9 cellular contexts compared by ENCODE assay signal in genomic region chr2:71995067-71995665, GRCh38.
DNase-seq lines count a peak whose midpoint lies in the region; ATAC-seq and TF ChIP-seq lines count a peak whose summit lies in the region.
"Had no signal": no experiment of that assay in that cellular context is flagged by ENCODE, and none has a peak within 500 bp of the region (broad histone marks: within the 10 kb centered on the region; RNA-seq: fewer than 3 reads in every experiment).

No MANE protein-coding gene starts in this region.

- DNase-seq in DMS 273 treated with DMSO at 0.1 percent for 48 hours (lab: John Stamatoyannopoulos, UW) (peak; percentile 65), M059J (ENCODE audit: low read depth) (peak; percentile 61), ascending aorta (ENCODE audit: low spot score in 2 of 2) (no peak), mesenchymal stem cell (peak; percentile 7), amygdala (lab: John Stamatoyannopoulos, UW) (no peak), NCI-H1417 treated with DMSO at 0.1 percent for 48 hours (lab: John Stamatoyannopoulos, UW) (no peak)
- DNase-seq: activated effector memory CD4-positive, alpha-beta T cell treated with anti-CD3 and anti-CD28 coated beads, Interleukin-2, amount 50 U/mL, for 16 hours had no signal

- H3K9ac ChIP-seq in mesenchymal stem cell (ENCODE audit: low read length): no peak overlapping the region

- H3K79me1 ChIP-seq in mesenchymal stem cell (replicated peaks; ENCODE audit: low read length, poor library complexity, severe bottlenecking): no peaks in the 10 kb centered on the region

- H3K4me1 ChIP-seq in ascending aorta: no peaks in the 10 kb centered on the region
- H3K4me1 ChIP-seq in mesenchymal stem cell (ENCODE audit: control insufficient read depth, insufficient read depth, low read depth, low read length): no peaks in the 10 kb centered on the region

- no peak overlapping the region for H4K91ac ChIP-seq in mesenchymal stem cell (ENCODE audit: low read length)

- WGBS in mesenchymal stem cell: 100% methylated on average over 1 of the region's 3 CpGs

- no peak overlapping the region for H3K14ac ChIP-seq in mesenchymal stem cell (ENCODE audit: low read length in 2 of 2)

- no peak overlapping the region for H2AK5ac ChIP-seq in mesenchymal stem cell (ENCODE audit: low read length, severe bottlenecking)

- no peak overlapping the region for H2BK120ac ChIP-seq in mesenchymal stem cell (ENCODE audit: low read depth, low read length)

- no peak for ATAC-seq in GM21360 (IDR thresholded peaks at IDR 0.05; ENCODE audit: unreplicated experiment)
- no peak for ATAC-seq in HG02571 (IDR thresholded peaks at IDR 0.05; ENCODE audit: unreplicated experiment)

- H3K27ac ChIP-seq in ascending aorta (no peak overlapping the region), mesenchymal stem cell (ENCODE audit: low read length, poor library complexity, severe bottlenecking) (no peak overlapping the region)

- H2BK12ac ChIP-seq in mesenchymal stem cell (ENCODE audit: low read length in 2 of 2): no peak overlapping the region

- no peak overlapping the region for H3K4ac ChIP-seq in mesenchymal stem cell (ENCODE audit: low read depth in 1 of 2, low read length in 2 of 2)

- intact Hi-C loops in ascending aorta (cut with DNase I): loop anchor here (2.0 to 10.0 kb wide), 5 partner anchors 70 to 448 kb away; no protein-coding TSS in a partner anchor

- H3K18ac ChIP-seq in mesenchymal stem cell (ENCODE audit: low read depth in 1 of 2, low read length in 2 of 2): no peak overlapping the region

- TF ChIP-seq CTCF in ascending aorta (IDR thresholded peaks at IDR 0.05): peak in 2 of 3 experiments; percentile 31 to 57

- no peak overlapping the region for H4K8ac ChIP-seq in mesenchymal stem cell (ENCODE audit: low read length)

- H3K36me3 ChIP-seq in ascending aorta: no peaks in the 10 kb centered on the region
- no peaks in the 10 kb centered on the region for H3K36me3 ChIP-seq in mesenchymal stem cell (ENCODE audit: control insufficient read depth in 1 of 2, insufficient read depth in 2 of 2, low read depth in 1 of 2, low read length in 2 of 2)

- no peak overlapping the region for H2AFZ ChIP-seq in mesenchymal stem cell (ENCODE audit: low read depth, low read length)

- no peak overlapping the region for H2BK15ac ChIP-seq in mesenchymal stem cell (ENCODE audit: low read depth, poor library complexity, severe bottlenecking)

- no peaks in the 10 kb centered on the region for H3K9me3 ChIP-seq in ascending aorta
- no peaks in the 10 kb centered on the region for H3K9me3 ChIP-seq in mesenchymal stem cell (ENCODE audit: control insufficient read depth, low read length)

- H3K4me2 ChIP-seq in mesenchymal stem cell (ENCODE audit: low read length, poor library complexity, severe bottlenecking): no peak overlapping the region

- H3K4me3 ChIP-seq in ascending aorta: no peak overlapping the region
- H3K4me3 ChIP-seq in mesenchymal stem cell (ENCODE audit: insufficient read depth in 1 of 2, low read depth in 1 of 2, low read length in 2 of 2): no peak overlapping the region

- H2BK5ac ChIP-seq in mesenchymal stem cell (ENCODE audit: low read depth, low read length, poor library complexity, severe bottlenecking): no peak overlapping the region

- H3K23ac ChIP-seq in mesenchymal stem cell (ENCODE audit: low read length in 2 of 2): no peak overlapping the region

- H3K27me3 ChIP-seq in ascending aorta: no peaks in the 10 kb centered on the region
- peaks cover 0 to 51% of the 10 kb centered on the region in 2 experiments for H3K27me3 ChIP-seq in mesenchymal stem cell (ENCODE audit: control insufficient read depth in 1 of 2, insufficient read depth in 1 of 2, low read length in 2 of 2)

Comparison
In these comparisons a context has a peak if more than half of its experiments do, and no peak if none do; other contexts are left out.
1. DNase-seq: peak in DMS 273 treated with DMSO at 0.1 percent for 48 hours (single experiment), M059J (single experiment) and mesenchymal stem cell (single experiment); none in ascending aorta (0 of 2), amygdala (0 of 56) and NCI-H1417 treated with DMSO at 0.1 percent for 48 hours (single experiment).